In the genomic region with DNA sequence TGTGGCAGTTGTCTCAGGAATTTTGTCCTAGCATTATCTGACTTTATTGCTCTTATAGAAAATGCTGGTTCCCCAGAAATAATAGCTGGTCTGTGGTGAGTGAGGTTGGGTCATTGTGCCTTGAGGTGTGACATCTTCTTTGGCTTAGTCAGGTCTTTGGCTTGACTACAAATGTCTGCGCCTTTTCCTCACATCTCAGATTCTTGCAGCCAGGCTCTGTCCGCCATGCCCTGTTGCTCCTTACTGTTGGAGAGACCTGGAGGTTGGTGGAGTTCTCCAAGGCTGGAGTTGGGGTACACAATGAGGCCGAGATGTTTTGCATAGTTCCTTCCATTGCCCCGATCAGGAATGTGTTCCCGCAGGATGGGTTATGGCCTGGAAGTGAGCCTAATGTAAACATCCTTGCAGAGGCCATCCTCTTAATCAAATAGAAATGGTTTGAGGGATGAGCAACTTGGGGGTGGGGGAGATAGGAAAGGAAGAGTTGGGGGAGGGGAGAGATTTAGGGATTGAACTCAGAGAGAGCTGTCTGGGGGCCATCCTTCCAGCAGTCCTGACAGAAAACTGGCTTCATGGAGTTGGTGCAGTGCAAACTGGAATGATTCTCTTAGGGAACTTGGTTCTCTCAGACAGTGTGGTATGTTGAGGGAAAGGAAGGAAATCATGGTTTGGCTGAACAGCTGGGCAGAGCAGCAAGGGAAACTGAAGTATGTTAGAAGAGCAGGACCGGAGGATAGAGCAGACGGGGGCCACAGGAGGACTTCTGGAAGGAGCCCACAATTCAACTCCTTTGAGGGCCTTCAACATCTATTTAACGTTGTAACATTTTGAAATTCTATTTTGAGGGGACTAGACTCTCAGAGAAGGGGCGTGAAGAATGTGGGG, we compare ENCODE assay signal across 18 cellular contexts. TPM values are rescaled to one million over a fixed set of nuclear protein-coding genes. Genes with fewer than 3 reads are reported as not detected.
DNase-seq lines count a peak whose midpoint lies in the region; ATAC-seq lines count a peak whose summit lies in the region.
"Had no signal": no experiment of that assay in that cellular context is flagged by ENCODE, and none has a peak within 500 bp of the region (broad histone marks: within the 10 kb centered on the region; RNA-seq: fewer than 3 reads in every experiment).

No MANE protein-coding gene starts in this region.

- peaks cover 12 to 18% of the 10 kb centered on the region in 2 donors for H3K4me1 ChIP-seq in aorta (ENCODE audit: control insufficient read depth in 1 of 2, insufficient read depth in 2 of 2, low read length in 2 of 2)

- no peaks in the 10 kb centered on the region for H3K27me3 ChIP-seq in aorta (ENCODE audit: control insufficient read depth in 1 of 2, insufficient read depth in 2 of 2, low read length in 1 of 2)

- H3K9me3 ChIP-seq in aorta (ENCODE audit: control insufficient read depth, low read length) = no peaks in the 10 kb centered on the region

- no peak overlapping the region for H3K27ac Mint-ChIP-seq in stimulated activated naive B cell treated with anti-CD40 and anti-IgM and Interleukin-4, amounts not matched to agents 10 μg/mL and 1 μg/mL and 100 μg/mL, for 72 hours
- H3K27ac Mint-ChIP-seq: activated T-helper 17 cell treated with anti-CD3 and anti-CD28 coated beads, Interleukin-2, amount 50 U/mL, for 72 hours; brain had no signal

- H3K9me3 Mint-ChIP-seq in stimulated activated naive B cell treated with anti-CD40 and anti-IgM and Interleukin-4, amounts not matched to agents 10 μg/mL and 1 μg/mL and 100 μg/mL, for 72 hours = no peaks in the 10 kb centered on the region
- H3K9me3 Mint-ChIP-seq: activated T-helper 17 cell treated with anti-CD3 and anti-CD28 coated beads, Interleukin-2, amount 50 U/mL, for 72 hours; brain had no signal

- WGBS in aorta, 2 donors = 60 to 61% methylated on average over 9 of the region's 9 CpGs

- H3K27me3 Mint-ChIP-seq in stimulated activated naive B cell treated with anti-CD40 and anti-IgM and Interleukin-4, amounts not matched to agents 10 μg/mL and 1 μg/mL and 100 μg/mL, for 72 hours = peaks cover 15 to 37% of the 10 kb centered on the region in 2 donors
- H3K27me3 Mint-ChIP-seq: activated T-helper 17 cell treated with anti-CD3 and anti-CD28 coated beads, Interleukin-2, amount 50 U/mL, for 72 hours had no signal

- no peaks in the 10 kb centered on the region for H3K36me3 Mint-ChIP-seq in stimulated activated naive B cell treated with anti-CD40 and anti-IgM and Interleukin-4, amounts not matched to agents 10 μg/mL and 1 μg/mL and 100 μg/mL, for 72 hours
- H3K36me3 Mint-ChIP-seq: brain had no signal

- H3K36me3 ChIP-seq in aorta (ENCODE audit: control insufficient read depth in 1 of 2, insufficient read depth in 2 of 2, low read length in 1 of 2) = no peaks in the 10 kb centered on the region

- peaks cover 18 to 32% of the 10 kb centered on the region in 2 donors for H3K4me1 Mint-ChIP-seq in stimulated activated naive B cell treated with anti-CD40 and anti-IgM and Interleukin-4, amounts not matched to agents 10 μg/mL and 1 μg/mL and 100 μg/mL, for 72 hours

- DNase-seq in Right ventricle myocardium inferior (ENCODE audit: missing footprints) = no peak
- no peak for DNase-seq in cardiac septum (ENCODE audit: low spot score)
- no peak for DNase-seq in Right ventricle myocardium superior
- no peak for DNase-seq in sciatic nerve (ENCODE audit: low spot score)
- no peak for DNase-seq in aorta
- no peak for DNase-seq in stimulated activated naive B cell treated with anti-CD40 and anti-IgM and Interleukin-4, amounts not matched to agents 10 μg/mL and 1 μg/mL and 100 μg/mL, for 72 hours
- no peak for DNase-seq in hippocampal formation (lab: John Stamatoyannopoulos, UW)
- DNase-seq: activated CD4-positive, alpha-beta T cell treated with anti-CD3 and anti-CD28 coated beads, Interleukin-2, amount 50 U/mL, for 4 hours; Calu3; effector CD8-positive, alpha-beta T cell; foreskin melanocyte; NCI-H1930; NCI-H526 treated with DMSO at 0.1 percent for 48 hours; stimulated activated CD4-positive, alpha-beta T cell treated with anti-CD3 and anti-CD28 coated beads, Interleukin-2, amount 100 ng/mL, for 48 hours; T-helper 9 cell had no signal

- H3K27ac ChIP-seq in aorta (ENCODE audit: low read depth in 1 of 2, low read length in 2 of 2) = peak overlapping the region; percentile 99 to 100

- intact Hi-C loops in Right ventricle myocardium inferior (cut with DNase I) = loop anchor here (5.0 kb wide), 1 partner anchor 53 kb away; no protein-coding TSS in a partner anchor
- intact Hi-C loops in cardiac septum (cut with DNase I) = loop anchor here (5.0 kb wide), 1 partner anchor 32 kb away; no protein-coding TSS in a partner anchor
- intact Hi-C loops in Right ventricle myocardium superior (cut with DNase I) = no loop called here
- intact Hi-C loops in sciatic nerve (cut with DNase I) = no loop called here
- intact Hi-C loops in aorta (cut with DNase I) = loop anchor here (5.0 kb wide), 1 partner anchor 47 kb away; no protein-coding TSS in a partner anchor

- no peak overlapping the region for H3K4me3 Mint-ChIP-seq in stimulated activated naive B cell treated with anti-CD40 and anti-IgM and Interleukin-4, amounts not matched to agents 10 μg/mL and 1 μg/mL and 100 μg/mL, for 72 hours
- H3K4me3 Mint-ChIP-seq: activated T-helper 17 cell treated with anti-CD3 and anti-CD28 coated beads, Interleukin-2, amount 50 U/mL, for 72 hours; brain had no signal

- no peak overlapping the region for H3K4me3 ChIP-seq in aorta (ENCODE audit: low read length in 2 of 2)

- ATAC-seq in Right ventricle myocardium inferior (peak; percentile 30), Right ventricle myocardium superior (ENCODE audit: poor library complexity) (peak; percentile 5), sciatic nerve (peak; percentile 12), aorta (ENCODE audit: low FRiP score) (peak; percentile 16), GM19463 (IDR thresholded peaks at IDR 0.05; ENCODE audit: unreplicated experiment) (no peak)
- ATAC-seq in stimulated activated naive B cell treated with anti-CD40 and anti-IgM and Interleukin-4, amounts not matched to agents 10 μg/mL and 1 μg/mL and 100 μg/mL, for 72 hours (replicated peaks) = no peak
- ATAC-seq: activated T-helper 17 cell treated with anti-CD3 and anti-CD28 coated beads, Interleukin-2, amount 50 U/mL, for 72 hours had no signal

RNA-seq across cellular contexts. Expression of a gene that starts 49.9 kb away (rescaled TPM):
- total RNA-seq in Right ventricle myocardium inferior (78.1 TPM), cardiac septum (25.4 TPM), Right ventricle myocardium superior (64.8 TPM), sciatic nerve (22.7 TPM), aorta (100 to 1,000 TPM in 1 of 2 donors, 10 to 100 TPM in 1; 54.5 to 283 TPM)
- polyA plus RNA-seq in aorta = 10 to 100 TPM; 32.9 to 94.5 TPM
- total RNA-seq: Calu3 had no signal

Comparison
In these comparisons a context has a peak if more than half of its experiments do, and no peak if none do; other contexts are left out.
1. intact Hi-C loops: an anchor here in Right ventricle myocardium inferior (5.0 kb wide), cardiac septum (5.0 kb wide) and aorta (5.0 kb wide); none called in Right ventricle myocardium superior and sciatic nerve.
2. ATAC-seq: peak in Right ventricle myocardium inferior (single experiment), Right ventricle myocardium superior (single experiment), sciatic nerve (single experiment) and aorta (single experiment); none in stimulated activated naive B cell treated with anti-CD40 and anti-IgM and Interleukin-4, amounts not matched to agents 10 μg/mL and 1 μg/mL and 100 μg/mL, for 72 hours (0 of 2) and GM19463 (single experiment).